18 cellular contexts compared by ENCODE assay signal in genomic region chr10:102375867-102376266, GRCh38. TPM values are rescaled to one million over a fixed set of nuclear protein-coding genes. Genes with fewer than 3 reads are reported as not detected.
DNase-seq lines count a peak whose midpoint lies in the region; ATAC-seq, FAIRE-seq and TF ChIP-seq lines count a peak whose summit lies in the region.
"Had no signal": no experiment of that assay in that cellular context is flagged by ENCODE, and none has a peak within 500 bp of the region (broad histone marks: within the 10 kb centered on the region; RNA-seq: fewer than 3 reads in every experiment).

No MANE protein-coding gene starts in this region.

- H3K27me3 Mint-ChIP-seq in astrocyte (ENCODE audit: low read depth, unreplicated experiment): no peaks in the 10 kb centered on the region
- peaks cover 5% of the 10 kb centered on the region for H3K27me3 Mint-ChIP-seq in endothelial cell (ENCODE audit: unreplicated experiment)
- H3K27me3 Mint-ChIP-seq: B cell; CD4-positive, alpha-beta T cell; IgD-negative memory B cell had no signal

- no peak overlapping the region for H3K9ac ChIP-seq in astrocyte (ENCODE audit: low read length)

- DNase-seq in EH (ENCODE audit: low read depth) (peak; percentile 6), astrocyte (ENCODE audit: low read depth) (no peak), endothelial cell (ENCODE audit: low spot score) (no peak), DMS 273 treated with DMSO at 0.1 percent for 48 hours (lab: John Stamatoyannopoulos, UW) (no peak)
- no peak for DNase-seq in stimulated activated effector memory CD8-positive, alpha-beta T cell treated with anti-CD3 and anti-CD28 coated beads, Interleukin-12 subunit alpha, Interleukin-12 subunit beta, amount 100 ng/mL, for 72 hours (ENCODE audit: low spot score in 2 of 2)
- DNase-seq: C1 segment of cervical spinal cord, Calu3, DND-41, GOT3, HCEC 1CT, KG1 had no signal

- ATAC-seq in stimulated activated effector memory CD8-positive, alpha-beta T cell treated with anti-CD3 and anti-CD28 coated beads, Interleukin-12 subunit alpha, Interleukin-12 subunit beta, amount 100 ng/mL, for 72 hours: no peak
- ATAC-seq in HG03565 (IDR thresholded peaks at IDR 0.05; ENCODE audit: unreplicated experiment) (no peak), HG03196 (IDR thresholded peaks at IDR 0.05; ENCODE audit: unreplicated experiment) (no peak)

- no peak overlapping the region for H3K4me3 ChIP-seq in astrocyte (ENCODE audit: insufficient read depth, low read depth, low read length)

- H3K79me2 ChIP-seq in astrocyte (ENCODE audit: insufficient read depth, low read length): no peaks in the 10 kb centered on the region

- H3K4me1 Mint-ChIP-seq in astrocyte (ENCODE audit: low read depth, unreplicated experiment) (no peaks in the 10 kb centered on the region), endothelial cell (ENCODE audit: unreplicated experiment) (no peaks in the 10 kb centered on the region)
- no peaks in the 10 kb centered on the region for H3K4me1 Mint-ChIP-seq in stimulated activated effector memory CD8-positive, alpha-beta T cell treated with anti-CD3 and anti-CD28 coated beads, Interleukin-12 subunit alpha, Interleukin-12 subunit beta, amount 100 ng/mL, for 72 hours
- H3K4me1 Mint-ChIP-seq: B cell, IgD-negative memory B cell had no signal

- TF ChIP-seq CTCF in astrocyte (IDR thresholded peaks at IDR 0.05; ENCODE audit: insufficient read depth, low read depth, low read length) (no peak), endothelial cell (IDR thresholded peaks at IDR 0.05; ENCODE audit: unreplicated experiment) (no peak)

- H2AFZ ChIP-seq in astrocyte (ENCODE audit: low read depth, low read length): no peak overlapping the region

- no peaks in the 10 kb centered on the region for H3K4me1 ChIP-seq in astrocyte (ENCODE audit: insufficient read depth, low read length)

- H3K27ac Mint-ChIP-seq in astrocyte (ENCODE audit: unreplicated experiment): peak overlapping the region; percentile 34
- H3K27ac Mint-ChIP-seq in endothelial cell (ENCODE audit: unreplicated experiment): no peak overlapping the region
- peak overlapping the region; percentile 44 for H3K27ac Mint-ChIP-seq in stimulated activated effector memory CD8-positive, alpha-beta T cell treated with anti-CD3 and anti-CD28 coated beads, Interleukin-12 subunit alpha, Interleukin-12 subunit beta, amount 100 ng/mL, for 72 hours
- H3K27ac Mint-ChIP-seq: B cell; CD4-positive, alpha-beta T cell had no signal

- H3K27me3 ChIP-seq in astrocyte (ENCODE audit: insufficient read depth, low read length): no peaks in the 10 kb centered on the region

- H3K36me3 Mint-ChIP-seq in astrocyte (ENCODE audit: low read depth, unreplicated experiment) (peaks cover 18% of the 10 kb centered on the region), endothelial cell (ENCODE audit: low read depth, unreplicated experiment) (peaks cover 39% of the 10 kb centered on the region)
- H3K36me3 Mint-ChIP-seq in stimulated activated effector memory CD8-positive, alpha-beta T cell treated with anti-CD3 and anti-CD28 coated beads, Interleukin-12 subunit alpha, Interleukin-12 subunit beta, amount 100 ng/mL, for 72 hours: peaks cover 87% of the 10 kb centered on the region

- H3K9me3 Mint-ChIP-seq in astrocyte (ENCODE audit: unreplicated experiment) (no peaks in the 10 kb centered on the region), endothelial cell (ENCODE audit: unreplicated experiment) (no peaks in the 10 kb centered on the region)
- no peaks in the 10 kb centered on the region for H3K9me3 Mint-ChIP-seq in stimulated activated effector memory CD8-positive, alpha-beta T cell treated with anti-CD3 and anti-CD28 coated beads, Interleukin-12 subunit alpha, Interleukin-12 subunit beta, amount 100 ng/mL, for 72 hours
- H3K9me3 Mint-ChIP-seq: CD4-positive, alpha-beta T cell; IgD-negative memory B cell had no signal

- H3K4me3 Mint-ChIP-seq in astrocyte (ENCODE audit: unreplicated experiment) (no peak overlapping the region), endothelial cell (ENCODE audit: unreplicated experiment) (peak overlapping the region; percentile 56)
- no peak overlapping the region for H3K4me3 Mint-ChIP-seq in stimulated activated effector memory CD8-positive, alpha-beta T cell treated with anti-CD3 and anti-CD28 coated beads, Interleukin-12 subunit alpha, Interleukin-12 subunit beta, amount 100 ng/mL, for 72 hours
- H3K4me3 Mint-ChIP-seq: B cell; CD4-positive, alpha-beta T cell; IgD-negative memory B cell had no signal

- no peak overlapping the region for H3K4me2 ChIP-seq in astrocyte (ENCODE audit: low read length)

- FAIRE-seq in astrocyte (lab: Jason Lieb, UNC): no peak
- FAIRE-seq: GM18507 had no signal

- H3K9me3 ChIP-seq in astrocyte (ENCODE audit: insufficient read depth, low read depth, low read length): no peaks in the 10 kb centered on the region

- peaks cover 45% of the 10 kb centered on the region for H4K20me1 ChIP-seq in astrocyte (ENCODE audit: insufficient read depth, low read length)

- H3K27ac ChIP-seq in astrocyte (ENCODE audit: low read depth, low read length): no peak overlapping the region

- peaks cover 57% of the 10 kb centered on the region for H3K36me3 ChIP-seq in astrocyte (ENCODE audit: insufficient read depth, low read length)

RNA-seq across cellular contexts. Expression of gene NFKB2, which starts 19.6 kb away (rescaled TPM):
- total RNA-seq in astrocyte (35.7 and 39.9 TPM in 2 replicates), endothelial cell (ENCODE audit: unreplicated experiment) (14.2 TPM)

RNA-seq across cellular contexts. Expression of gene PSD, which starts 42.7 kb away (rescaled TPM):
- total RNA-seq in astrocyte (8.8 and 11.7 TPM in 2 replicates), endothelial cell (ENCODE audit: unreplicated experiment) (0.31 TPM)
- total RNA-seq: A172 had no signal

RNA-seq across cellular contexts. Expression of gene FBXL15, which starts 44.8 kb away (rescaled TPM):
- 8.6 and 11.0 TPM in 2 replicates for total RNA-seq in astrocyte
- 8.7 TPM for total RNA-seq in endothelial cell (ENCODE audit: unreplicated experiment)

RNA-seq across cellular contexts. Expression of gene CUEDC2, which starts 56.5 kb away (rescaled TPM):
- total RNA-seq in astrocyte (46.9 and 49.1 TPM in 2 replicates), endothelial cell (ENCODE audit: unreplicated experiment) (72.9 TPM)
